Comparison of ENCODE assay signal across 17 cellular contexts in genomic region chr22:19626666-19627065, GRCh38.
DNase-seq lines count a peak whose midpoint lies in the region; ATAC-seq and TF ChIP-seq lines count a peak whose summit lies in the region.
"Had no signal": no experiment of that assay in that cellular context is flagged by ENCODE, and none has a peak within 500 bp of the region (broad histone marks: within the 10 kb centered on the region; RNA-seq: fewer than 3 reads in every experiment).

No MANE protein-coding gene starts in this region.

- peaks cover 2% of the 10 kb centered on the region for H3K4me1 Mint-ChIP-seq in activated T-cell treated with anti-CD3 and anti-CD28 coated beads, Interleukin-2, amount 50 U/mL, for 24 hours (ENCODE audit: low read depth)

- no peaks in the 10 kb centered on the region for H3K4me1 ChIP-seq in adrenal gland (replicated peaks in 1 of 2)

- H3K4me3 Mint-ChIP-seq in activated T-cell treated with anti-CD3 and anti-CD28 coated beads, Interleukin-2, amount 50 U/mL, for 24 hours, result no peak overlapping the region
- H3K4me3 Mint-ChIP-seq: B cell; CD8-positive, alpha-beta T cell; HFFc6 had no signal

- intact Hi-C loops in sciatic nerve (cut with DNase I), result no loop called here
- intact Hi-C loops in adrenal gland (cut with DNase I), result loop anchor here (5.0 to 10.0 kb wide), 3 partner anchors 142 to 669 kb away; no protein-coding TSS in a partner anchor

- no peak overlapping the region for H3K4me3 ChIP-seq in adrenal gland
- H3K4me3 ChIP-seq: BLaER1 treated with 17β-estradiol and CSF1 and Interleukin-3, amounts not matched to agents 10 nM and 100 nM; GM23248 had no signal

- TF ChIP-seq POLR2A in adrenal gland (IDR thresholded peaks at IDR 0.05), result no peak

- no peaks in the 10 kb centered on the region for H3K9me3 ChIP-seq in adrenal gland (replicated peaks in 1 of 3)
- H3K9me3 ChIP-seq: BLaER1 treated with 17β-estradiol and CSF1 and Interleukin-3, amounts not matched to agents 10 nM and 100 nM had no signal

- H3K27ac Mint-ChIP-seq in activated T-cell treated with anti-CD3 and anti-CD28 coated beads, Interleukin-2, amount 50 U/mL, for 24 hours, result no peak overlapping the region
- H3K27ac Mint-ChIP-seq: B cell; CD8-positive, alpha-beta T cell; HFFc6 had no signal

- H3K27ac ChIP-seq in adrenal gland, result no peak overlapping the region
- H3K27ac ChIP-seq: BLaER1 treated with 17β-estradiol and CSF1 and Interleukin-3, amounts not matched to agents 10 nM and 100 nM; GM23248 had no signal

- no peak for TF ChIP-seq CTCF in adrenal gland (IDR thresholded peaks at IDR 0.05)

- no peaks in the 10 kb centered on the region for H3K36me3 ChIP-seq in adrenal gland (replicated peaks in 1 of 2)
- H3K36me3 ChIP-seq: BLaER1 treated with 17β-estradiol and CSF1 and Interleukin-3, amounts not matched to agents 10 nM and 100 nM had no signal

- ATAC-seq in sciatic nerve (no peak), GM21723 (IDR thresholded peaks at IDR 0.05; ENCODE audit: unreplicated experiment) (no peak)
- ATAC-seq: CD8-positive, alpha-beta T cell; HCT116 had no signal

- H3K36me3 Mint-ChIP-seq in activated T-cell treated with anti-CD3 and anti-CD28 coated beads, Interleukin-2, amount 50 U/mL, for 24 hours (ENCODE audit: low read depth), result no peaks in the 10 kb centered on the region
- H3K36me3 Mint-ChIP-seq: CD8-positive, alpha-beta T cell had no signal

- peaks cover 13% of the 10 kb centered on the region for H3K27me3 ChIP-seq in adrenal gland

- H3K9me3 Mint-ChIP-seq in activated T-cell treated with anti-CD3 and anti-CD28 coated beads, Interleukin-2, amount 50 U/mL, for 24 hours, result no peaks in the 10 kb centered on the region
- H3K9me3 Mint-ChIP-seq: CD8-positive, alpha-beta T cell; HFFc6 had no signal

- 71 to 82% (median 75%) methylated on average over 4 of the region's 4 CpGs for WGBS in adrenal gland, 4 donors

- peak; percentile 8 for DNase-seq in activated T-cell treated with anti-CD3 and anti-CD28 coated beads, Interleukin-2, amount 50 U/mL, for 24 hours
- DNase-seq in activated T-cell treated with anti-CD3 and anti-CD28 coated beads for 4 hours (no peak), mesenteric fat pad (ENCODE audit: low spot score) (peak; percentile 20), sciatic nerve (ENCODE audit: low spot score) (peak; percentile 8), adrenal gland (no peak), NCI-H1417 (lab: John Stamatoyannopoulos, UW) (no peak)
- DNase-seq: Calu3; CD8-positive, alpha-beta T cell; DMS79 treated with DMSO at 0.1 percent for 48 hours; GF-D8; GM23248; HFFc6; IMR-90 had no signal

- H3K27me3 Mint-ChIP-seq in activated T-cell treated with anti-CD3 and anti-CD28 coated beads, Interleukin-2, amount 50 U/mL, for 24 hours, result peaks cover 3% of the 10 kb centered on the region

Comparison
In these comparisons a context has a peak if more than half of its experiments do, and no peak if none do; other contexts are left out.
1. DNase-seq: peak in activated T-cell treated with anti-CD3 and anti-CD28 coated beads, Interleukin-2, amount 50 U/mL, for 24 hours (single experiment), mesenteric fat pad (single experiment) and sciatic nerve (single experiment); none in activated T-cell treated with anti-CD3 and anti-CD28 coated beads for 4 hours (single experiment), adrenal gland (0 of 7) and NCI-H1417 (0 of 3).